In genomic region chr12:49827351-49828099, GRCh38 we compare ENCODE assay signal across 8 cellular contexts. TPM values are rescaled to one million over a fixed set of nuclear protein-coding genes. Genes with fewer than 3 reads are reported as not detected.
A peak's percentile ranks its signal among the peaks of the same experiment; 100 is the strongest.
DNase-seq lines count a peak whose midpoint lies in the region; ATAC-seq, FAIRE-seq and TF ChIP-seq lines count a peak whose summit lies in the region.

No MANE protein-coding gene starts in this region.

- H3K9me3 ChIP-seq in mucosa of rectum (ENCODE audit: control insufficient read depth in 2 of 2, low read length in 2 of 2), result no peaks in the 10 kb centered on the region

- H3K36me3 Mint-ChIP-seq in Calu3 (ENCODE audit: insufficient read depth, unreplicated experiment), result peaks cover 18% of the 10 kb centered on the region
- H3K36me3 Mint-ChIP-seq in activated T-cell treated with anti-CD3 and anti-CD28 coated beads, Interleukin-2, amount 50 U/mL, for 24 hours (ENCODE audit: low read depth), result peaks cover 4% of the 10 kb centered on the region

- CTCF ChIA-PET in Calu3 (lab: Charles Lee), result interaction anchor here (0.6 to 1.0 kb wide), 5 partner anchors 15 to 333 kb away, joined by 3 to 7 read pairs (median 5); partner anchors contain the start of gene BCDIN3D

- no peaks in the 10 kb centered on the region for H3K27me3 Mint-ChIP-seq in Calu3 (ENCODE audit: unreplicated experiment)
- H3K27me3 Mint-ChIP-seq in activated T-cell treated with anti-CD3 and anti-CD28 coated beads, Interleukin-2, amount 50 U/mL, for 24 hours, result no peaks in the 10 kb centered on the region

- H3K36me3 ChIP-seq in mucosa of rectum (ENCODE audit: control insufficient read depth in 2 of 2, insufficient read depth in 2 of 2, low read length in 2 of 2), result no peaks in the 10 kb centered on the region

- H3K27me3 ChIP-seq in mucosa of rectum (ENCODE audit: control insufficient read depth in 2 of 2, insufficient read depth in 2 of 2, low read length in 2 of 2), result no peaks in the 10 kb centered on the region

- intact Hi-C loops in Calu3 (cut with micrococcal nuclease; ENCODE audit: unreplicated experiment), result no loop called here

- no peak for TF ChIP-seq CTCF in Calu3 (IDR thresholded peaks at IDR 0.05; ENCODE audit: unreplicated experiment)

- peaks cover 17% of the 10 kb centered on the region for H3K4me1 Mint-ChIP-seq in Calu3 (ENCODE audit: low read depth, unreplicated experiment)
- peaks cover 35% of the 10 kb centered on the region for H3K4me1 Mint-ChIP-seq in activated T-cell treated with anti-CD3 and anti-CD28 coated beads, Interleukin-2, amount 50 U/mL, for 24 hours (ENCODE audit: low read depth)

- H3K4me3 ChIP-seq in mucosa of rectum (ENCODE audit: low read length in 2 of 2), result peak overlapping the region; percentile 60 to 70

- peak overlapping the region; percentile 18 to 56 for H3K9ac ChIP-seq in mucosa of rectum (ENCODE audit: low read depth in 1 of 2, low read length in 2 of 2)

- H3K27ac ChIP-seq in mucosa of rectum (ENCODE audit: low read depth in 2 of 2, low read length in 2 of 2) (peak overlapping the region; percentile 64 to 79), substantia nigra (ENCODE audit: low read depth, low read length, poor library complexity, severe bottlenecking) (peak overlapping the region; percentile 84)

- TF ChIP-seq POLR2A in H54 (IDR thresholded peaks at IDR 0.05; ENCODE audit: low read depth, low read length), result peak; percentile 30; the same call in 1 of the 2 replicates

- H3K4me1 ChIP-seq in mucosa of rectum (ENCODE audit: control insufficient read depth in 2 of 2, insufficient read depth in 2 of 2, low read length in 2 of 2), result peaks cover 7 to 23% of the 10 kb centered on the region in 2 donors

- ATAC-seq in esophagus mucosa (peak; percentile 9), GM18517 (IDR thresholded peaks at IDR 0.05; ENCODE audit: unreplicated experiment) (no peak)

- H3K27ac Mint-ChIP-seq in Calu3 (ENCODE audit: unreplicated experiment), result no peak overlapping the region
- H3K27ac Mint-ChIP-seq in activated T-cell treated with anti-CD3 and anti-CD28 coated beads, Interleukin-2, amount 50 U/mL, for 24 hours, result peak overlapping the region; percentile 41

- DNase-seq in Calu3 (peak; percentile 58), H54 (ENCODE audit: insufficient read length, low spot score) (peak; percentile 81), NCI-H526 (lab: John Stamatoyannopoulos, UW) (peak; percentile 40 to 78), substantia nigra (lab: John Stamatoyannopoulos, UW) (peak in 43 of 49 donors; percentile 31 to 86 (median 67))
- DNase-seq in activated T-cell treated with anti-CD3 and anti-CD28 coated beads, Interleukin-2, amount 50 U/mL, for 24 hours, result peak; percentile 70

- H3K9me3 Mint-ChIP-seq in Calu3 (ENCODE audit: low read depth, unreplicated experiment), result no peaks in the 10 kb centered on the region
- no peaks in the 10 kb centered on the region for H3K9me3 Mint-ChIP-seq in activated T-cell treated with anti-CD3 and anti-CD28 coated beads, Interleukin-2, amount 50 U/mL, for 24 hours

- H3K4me3 Mint-ChIP-seq in Calu3 (ENCODE audit: low read depth, unreplicated experiment), result peak overlapping the region; percentile 80
- H3K4me3 Mint-ChIP-seq in activated T-cell treated with anti-CD3 and anti-CD28 coated beads, Interleukin-2, amount 50 U/mL, for 24 hours, result peak overlapping the region; percentile 87

- BruUV-seq in Calu3 (replicated peaks; lab: Mats Ljungman, UMichigan), result no TSS peak

- FAIRE-seq in H54 (lab: Jason Lieb, UNC), result no peak

RNA-seq across cellular contexts. Expression of gene NCKAP5L, which starts 0.7 kb away (rescaled TPM):
- total RNA-seq in Calu3 (2022) (10.0 and 11.8 TPM in 2 replicates), esophagus mucosa (3.9 TPM)

RNA-seq across cellular contexts. Expression of gene BCDIN3D, which starts 15.4 kb away (rescaled TPM):
- total RNA-seq in Calu3 (2022), result 4.0 and 4.7 TPM in 2 replicates
- 3.9 TPM for total RNA-seq in esophagus mucosa
